2 cellular contexts compared by ENCODE assay signal in the genomic region with DNA sequence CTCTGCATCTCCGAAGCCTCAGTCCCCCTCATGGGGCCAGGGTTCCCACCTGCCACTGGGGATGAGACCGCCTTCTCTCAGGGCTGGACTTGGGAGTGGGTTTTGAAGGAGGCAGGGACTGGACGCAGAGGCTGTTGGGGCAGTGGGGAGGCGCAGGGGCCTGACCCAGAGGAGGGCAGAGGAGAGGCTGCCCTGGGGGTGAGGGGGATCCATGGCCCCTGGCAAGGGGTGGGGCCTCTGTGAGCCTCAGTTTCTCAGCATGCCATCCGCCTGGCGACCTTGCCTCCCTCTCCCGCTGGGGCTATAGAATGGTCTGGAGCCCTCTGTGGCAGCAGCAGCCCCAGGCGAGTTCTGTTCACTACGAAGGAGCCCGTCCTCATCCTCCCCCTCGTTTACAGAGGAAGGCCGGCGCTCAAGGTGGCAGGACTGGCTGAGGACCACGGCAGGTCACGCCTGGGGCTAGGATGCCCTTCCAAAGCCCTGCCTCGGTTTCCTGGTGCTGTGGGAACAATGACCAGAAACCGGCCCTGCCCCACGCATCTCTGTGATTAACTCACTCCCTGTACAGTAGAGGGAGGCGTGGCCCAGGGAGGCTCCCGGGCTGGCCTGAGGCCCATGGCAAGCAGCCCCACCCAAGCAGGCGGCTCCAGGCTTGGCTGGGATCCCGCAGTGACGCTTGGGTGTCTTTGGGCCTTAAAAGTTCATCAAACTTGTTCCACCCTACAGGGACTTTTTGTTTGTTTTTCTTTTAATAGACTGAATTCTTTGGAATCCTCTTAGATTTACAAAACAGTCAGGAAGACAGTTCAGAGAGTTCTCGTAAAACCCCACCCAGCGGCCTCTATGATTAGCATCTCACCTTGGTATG.
TF ChIP-seq lines count a peak whose summit lies in the region.

No MANE protein-coding gene starts in this region.

TF ChIP-seq in endothelial cell of umbilical vein, 7 proteins besides CTCF, POLR2A, EP300 and RAD21 (continued from another document):
- no peak for TF ChIP-seq EZH2 (IDR thresholded peaks at IDR 0.05; ENCODE audit: borderline replicate concordance, low read depth, low read length, severe bottlenecking)
- no peak for TF ChIP-seq GATA2 (IDR thresholded peaks at IDR 0.05; ENCODE audit: insufficient read depth, insufficient read length, low read depth, low read length)
- peak; percentile 58 for TF ChIP-seq POLR2AphosphoS5 (IDR thresholded peaks at IDR 0.05; ENCODE audit: insufficient read depth, low read depth, low read length)

TF ChIP-seq in SK-N-SH, 30 proteins besides CTCF, POLR2A, EP300 and RAD21 (continued from another document):
- TF ChIP-seq, protein P1, sequence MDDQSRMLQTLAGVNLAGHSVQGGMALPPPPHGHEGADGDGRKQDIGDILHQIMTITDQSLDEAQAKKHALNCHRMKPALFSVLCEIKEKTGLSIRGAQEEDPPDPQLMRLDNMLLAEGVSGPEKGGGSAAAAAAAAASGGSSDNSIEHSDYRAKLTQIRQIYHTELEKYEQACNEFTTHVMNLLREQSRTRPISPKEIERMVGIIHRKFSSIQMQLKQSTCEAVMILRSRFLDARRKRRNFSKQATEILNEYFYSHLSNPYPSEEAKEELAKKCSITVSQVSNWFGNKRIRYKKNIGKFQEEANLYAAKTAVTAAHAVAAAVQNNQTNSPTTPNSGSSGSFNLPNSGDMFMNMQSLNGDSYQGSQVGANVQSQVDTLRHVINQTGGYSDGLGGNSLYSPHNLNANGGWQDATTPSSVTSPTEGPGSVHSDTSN (IDR thresholded peaks at IDR 0.05) = no peak
- TF ChIP-seq RXRA (IDR thresholded peaks at IDR 0.05; ENCODE audit: borderline replicate concordance, low read depth) = no peak
- no peak for TF ChIP-seq NRF1 (IDR thresholded peaks at IDR 0.05; ENCODE audit: low read depth, low read length)
